9 cellular contexts compared by ENCODE assay signal in genomic region chr11:16632295-16633200, GRCh38.
DNase-seq lines count a peak whose midpoint lies in the region; ATAC-seq lines count a peak whose summit lies in the region.
"Had no signal": no experiment of that assay in that cellular context is flagged by ENCODE, and none has a peak within 500 bp of the region (broad histone marks: within the 10 kb centered on the region; RNA-seq: fewer than 3 reads in every experiment).

No MANE protein-coding gene starts in this region.

- ATAC-seq in HG02623 (IDR thresholded peaks at IDR 0.05; ENCODE audit: unreplicated experiment) = peak; percentile 53

- in situ Hi-C loops in SK-MEL-5 (cut with HindIII; ENCODE audit: low pct_unique_long_range_greater_than_20kb, low sequenced_read_pairs) = no loop called here

- DNase-seq in ELF-1 (ENCODE audit: low read depth, low spot score) (peak; percentile 54), SK-MEL-5 (ENCODE audit: low read depth, low spot score) (peak; percentile 76), islet precursor cell (peak; percentile 62), NCI-H1417 treated with DMSO at 0.1 percent for 48 hours (lab: John Stamatoyannopoulos, UW) (no peak), D341Med (ENCODE audit: low spot score) (no peak)
- no peak for DNase-seq in activated CD8-positive, alpha-beta memory T cell treated with anti-CD3 and anti-CD28 coated beads, Interleukin-2, amount 50 U/mL, for 48 hours
- DNase-seq in stimulated activated CD8-positive, alpha-beta memory T cell treated with anti-CD3 and anti-CD28 coated beads, Interleukin-4, amount 100 ng/mL, for 48 hours = no peak
- DNase-seq: spleen had no signal

Comparison
In these comparisons a context has a peak if more than half of its experiments do, and no peak if none do; other contexts are left out.
1. DNase-seq: peak in ELF-1 (single experiment), SK-MEL-5 (single experiment) and islet precursor cell (single experiment); none in NCI-H1417 treated with DMSO at 0.1 percent for 48 hours (single experiment), activated CD8-positive, alpha-beta memory T cell treated with anti-CD3 and anti-CD28 coated beads, Interleukin-2, amount 50 U/mL, for 48 hours (single experiment), stimulated activated CD8-positive, alpha-beta memory T cell treated with anti-CD3 and anti-CD28 coated beads, Interleukin-4, amount 100 ng/mL, for 48 hours (single experiment) and D341Med (single experiment).